In the genomic region with DNA sequence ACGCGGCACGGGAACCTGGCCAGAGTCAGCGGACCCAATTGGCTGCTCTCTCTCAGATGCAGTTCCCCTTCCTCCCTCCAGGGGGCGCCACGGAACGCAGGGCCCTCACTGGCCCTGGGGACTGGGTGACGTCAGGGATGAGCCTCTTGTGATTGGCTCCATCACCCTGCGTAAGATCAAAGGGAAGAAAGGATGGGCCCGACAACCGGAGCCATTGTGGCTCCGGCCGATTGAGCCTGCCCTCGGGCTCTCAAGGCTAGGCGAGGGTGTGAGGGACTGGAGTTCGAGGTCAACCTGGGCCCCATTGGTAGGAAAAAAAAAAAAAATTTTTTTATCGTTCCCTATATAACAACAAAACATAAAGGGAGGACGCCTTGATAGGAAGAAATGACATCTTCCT, we compare ENCODE assay signal across 1 cellular context.
TF ChIP-seq lines count a peak whose summit lies in the region.
"Not testable (repeated sequence)": the region's sequence is repeated elsewhere in the genome, so short reads cannot be mapped to it uniquely, and the experiment has no call there.

A gene (minus strand): TSS at position 81 of the 400 bp plus-strand sequence. CDS start 184 bp downstream, outside the sequence.

TF ChIP-seq in K562, 482 proteins besides CTCF, POLR2A, EP300 and RAD21 (continues in another document):
- TF ChIP-seq TCF7L2 (IDR thresholded peaks at IDR 0.05; ENCODE audit: low read depth, low read length), result peak; percentile 87
- peak; percentile 53; the same call in 1 of the 2 replicates for TF ChIP-seq MBD2 (IDR thresholded peaks at IDR 0.05; ENCODE audit: borderline replicate concordance, low read depth)
- TF ChIP-seq CTBP1 (IDR thresholded peaks at IDR 0.05; ENCODE audit: borderline replicate concordance), result peak; percentile 96
- TF ChIP-seq TARDBP (IDR thresholded peaks at IDR 0.05), result 0 out of 2 replicates have a peak, but pooled peaks have one; percentile 27
- TF ChIP-seq, protein P1, sequence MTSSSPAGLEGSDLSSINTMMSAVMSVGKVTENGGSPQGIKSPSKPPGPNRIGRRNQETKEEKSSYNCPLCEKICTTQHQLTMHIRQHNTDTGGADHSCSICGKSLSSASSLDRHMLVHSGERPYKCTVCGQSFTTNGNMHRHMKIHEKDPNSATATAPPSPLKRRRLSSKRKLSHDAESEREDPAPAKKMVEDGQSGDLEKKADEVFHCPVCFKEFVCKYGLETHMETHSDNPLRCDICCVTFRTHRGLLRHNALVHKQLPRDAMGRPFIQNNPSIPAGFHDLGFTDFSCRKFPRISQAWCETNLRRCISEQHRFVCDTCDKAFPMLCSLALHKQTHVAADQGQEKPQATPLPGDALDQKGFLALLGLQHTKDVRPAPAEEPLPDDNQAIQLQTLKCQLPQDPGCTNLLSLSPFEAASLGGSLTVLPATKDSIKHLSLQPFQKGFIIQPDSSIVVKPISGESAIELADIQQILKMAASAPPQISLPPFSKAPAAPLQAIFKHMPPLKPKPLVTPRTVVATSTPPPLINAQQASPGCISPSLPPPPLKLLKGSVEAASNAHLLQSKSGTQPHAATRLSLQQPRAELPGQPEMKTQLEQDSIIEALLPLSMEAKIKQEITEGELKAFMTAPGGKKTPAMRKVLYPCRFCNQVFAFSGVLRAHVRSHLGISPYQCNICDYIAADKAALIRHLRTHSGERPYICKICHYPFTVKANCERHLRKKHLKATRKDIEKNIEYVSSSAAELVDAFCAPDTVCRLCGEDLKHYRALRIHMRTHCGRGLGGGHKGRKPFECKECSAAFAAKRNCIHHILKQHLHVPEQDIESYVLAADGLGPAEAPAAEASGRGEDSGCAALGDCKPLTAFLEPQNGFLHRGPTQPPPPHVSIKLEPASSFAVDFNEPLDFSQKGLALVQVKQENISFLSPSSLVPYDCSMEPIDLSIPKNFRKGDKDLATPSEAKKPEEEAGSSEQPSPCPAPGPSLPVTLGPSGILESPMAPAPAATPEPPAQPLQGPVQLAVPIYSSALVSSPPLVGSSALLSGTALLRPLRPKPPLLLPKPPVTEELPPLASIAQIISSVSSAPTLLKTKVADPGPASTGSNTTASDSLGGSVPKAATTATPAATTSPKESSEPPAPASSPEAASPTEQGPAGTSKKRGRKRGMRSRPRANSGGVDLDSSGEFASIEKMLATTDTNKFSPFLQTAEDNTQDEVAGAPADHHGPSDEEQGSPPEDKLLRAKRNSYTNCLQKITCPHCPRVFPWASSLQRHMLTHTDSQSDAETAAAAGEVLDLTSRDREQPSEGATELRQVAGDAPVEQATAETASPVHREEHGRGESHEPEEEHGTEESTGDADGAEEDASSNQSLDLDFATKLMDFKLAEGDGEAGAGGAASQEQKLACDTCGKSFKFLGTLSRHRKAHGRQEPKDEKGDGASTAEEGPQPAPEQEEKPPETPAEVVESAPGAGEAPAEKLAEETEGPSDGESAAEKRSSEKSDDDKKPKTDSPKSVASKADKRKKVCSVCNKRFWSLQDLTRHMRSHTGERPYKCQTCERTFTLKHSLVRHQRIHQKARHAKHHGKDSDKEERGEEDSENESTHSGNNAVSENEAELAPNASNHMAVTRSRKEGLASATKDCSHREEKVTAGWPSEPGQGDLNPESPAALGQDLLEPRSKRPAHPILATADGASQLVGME (CRISPR knock-in tag; IDR thresholded peaks at IDR 0.05), result peak; percentile 99
- peak; percentile 84 for TF ChIP-seq CREB1 (IDR thresholded peaks at IDR 0.05)
- TF ChIP-seq CREB1 (CRISPR knock-in tag; IDR thresholded peaks at IDR 0.05), result peak; percentile 89
- TF ChIP-seq MYC (IDR thresholded peaks at IDR 0.05; ENCODE audit: low read depth, low read length), result 0 out of 2 replicates have a peak, but pooled peaks have one; percentile 18
- TF ChIP-seq MYC (CRISPR knock-in tag; IDR thresholded peaks at IDR 0.05; ENCODE audit: borderline replicate concordance, low read depth), result not testable (repeated sequence)
- TF ChIP-seq SP1 (CRISPR knock-in tag; IDR thresholded peaks at IDR 0.05), result 0 out of 2 replicates have a peak, but pooled peaks have one; percentile 43
- peak; percentile 93 for TF ChIP-seq CREM (IDR thresholded peaks at IDR 0.05; ENCODE audit: low read depth)
- peak; percentile 47; the same call in 1 of the 2 replicates for TF ChIP-seq RFX5 (IDR thresholded peaks at IDR 0.05; ENCODE audit: low read depth, low read length)
- peak; percentile 98 for TF ChIP-seq POLR2H (tag; IDR thresholded peaks at IDR 0.05; ENCODE audit: low read depth)
- 0 out of 2 replicates have a peak, but pooled peaks have one; percentile 22 for TF ChIP-seq SPI1 (IDR thresholded peaks at IDR 0.05; ENCODE audit: borderline replicate concordance, low read depth, low read length)
- TF ChIP-seq, protein P2, sequence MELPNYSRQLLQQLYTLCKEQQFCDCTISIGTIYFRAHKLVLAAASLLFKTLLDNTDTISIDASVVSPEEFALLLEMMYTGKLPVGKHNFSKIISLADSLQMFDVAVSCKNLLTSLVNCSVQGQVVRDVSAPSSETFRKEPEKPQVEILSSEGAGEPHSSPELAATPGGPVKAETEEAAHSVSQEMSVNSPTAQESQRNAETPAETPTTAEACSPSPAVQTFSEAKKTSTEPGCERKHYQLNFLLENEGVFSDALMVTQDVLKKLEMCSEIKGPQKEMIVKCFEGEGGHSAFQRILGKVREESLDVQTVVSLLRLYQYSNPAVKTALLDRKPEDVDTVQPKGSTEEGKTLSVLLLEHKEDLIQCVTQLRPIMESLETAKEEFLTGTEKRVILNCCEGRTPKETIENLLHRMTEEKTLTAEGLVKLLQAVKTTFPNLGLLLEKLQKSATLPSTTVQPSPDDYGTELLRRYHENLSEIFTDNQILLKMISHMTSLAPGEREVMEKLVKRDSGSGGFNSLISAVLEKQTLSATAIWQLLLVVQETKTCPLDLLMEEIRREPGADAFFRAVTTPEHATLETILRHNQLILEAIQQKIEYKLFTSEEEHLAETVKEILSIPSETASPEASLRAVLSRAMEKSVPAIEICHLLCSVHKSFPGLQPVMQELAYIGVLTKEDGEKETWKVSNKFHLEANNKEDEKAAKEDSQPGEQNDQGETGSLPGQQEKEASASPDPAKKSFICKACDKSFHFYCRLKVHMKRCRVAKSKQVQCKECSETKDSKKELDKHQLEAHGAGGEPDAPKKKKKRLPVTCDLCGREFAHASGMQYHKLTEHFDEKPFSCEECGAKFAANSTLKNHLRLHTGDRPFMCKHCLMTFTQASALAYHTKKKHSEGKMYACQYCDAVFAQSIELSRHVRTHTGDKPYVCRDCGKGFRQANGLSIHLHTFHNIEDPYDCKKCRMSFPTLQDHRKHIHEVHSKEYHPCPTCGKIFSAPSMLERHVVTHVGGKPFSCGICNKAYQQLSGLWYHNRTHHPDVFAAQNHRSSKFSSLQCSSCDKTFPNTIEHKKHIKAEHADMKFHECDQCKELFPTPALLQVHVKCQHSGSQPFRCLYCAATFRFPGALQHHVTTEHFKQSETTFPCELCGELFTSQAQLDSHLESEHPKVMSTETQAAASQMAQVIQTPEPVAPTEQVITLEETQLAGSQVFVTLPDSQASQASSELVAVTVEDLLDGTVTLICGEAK (IDR thresholded peaks at IDR 0.05), result peak; percentile 72
- TF ChIP-seq, protein P2 (CRISPR knock-in tag; IDR thresholded peaks at IDR 0.05), result not testable (repeated sequence)
- TF ChIP-seq SMC3 (conservative IDR thresholded peaks at IDR 0.05; ENCODE audit: insufficient read depth, low read depth, low read length), result 0 out of 2 replicates have a peak, but pooled peaks have one; percentile 22
- TF ChIP-seq, protein P3, sequence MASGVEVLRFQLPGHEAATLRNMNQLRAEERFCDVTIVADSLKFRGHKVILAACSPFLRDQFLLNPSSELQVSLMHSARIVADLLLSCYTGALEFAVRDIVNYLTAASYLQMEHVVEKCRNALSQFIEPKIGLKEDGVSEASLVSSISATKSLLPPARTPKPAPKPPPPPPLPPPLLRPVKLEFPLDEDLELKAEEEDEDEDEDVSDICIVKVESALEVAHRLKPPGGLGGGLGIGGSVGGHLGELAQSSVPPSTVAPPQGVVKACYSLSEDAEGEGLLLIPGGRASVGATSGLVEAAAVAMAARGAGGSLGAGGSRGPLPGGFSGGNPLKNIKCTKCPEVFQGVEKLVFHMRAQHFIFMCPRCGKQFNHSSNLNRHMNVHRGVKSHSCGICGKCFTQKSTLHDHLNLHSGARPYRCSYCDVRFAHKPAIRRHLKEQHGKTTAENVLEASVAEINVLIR (CRISPR knock-in tag; IDR thresholded peaks at IDR 0.05), result peak; percentile 68
- TF ChIP-seq POLR3A (IDR thresholded peaks at IDR 0.05; ENCODE audit: borderline replicate concordance, extremely low read depth, insufficient read depth, insufficient read length), result peak; percentile 76
- peak; percentile 90 for TF ChIP-seq CXXC5 (CRISPR knock-in tag; IDR thresholded peaks at IDR 0.05)
- TF ChIP-seq YY1 (IDR thresholded peaks at IDR 0.05; ENCODE audit: borderline replicate concordance in 1 of 3, control insufficient read depth in 1 of 3, extremely low read depth in 1 of 3, insufficient read depth in 3 of 3, insufficient read length in 1 of 3, insufficient replicate concordance in 2 of 3, low read depth in 1 of 3, low read length in 2 of 3), result peak in 1 of 3 experiments; percentile 26
- TF ChIP-seq NFIC (IDR thresholded peaks at IDR 0.05), result 0 out of 2 replicates have a peak, but pooled peaks have one; percentile 18
- TF ChIP-seq XRCC5 (IDR thresholded peaks at IDR 0.05; ENCODE audit: low read depth, low read length), result peak; percentile 78; the same call in 1 of the 2 replicates
- 0 out of 2 replicates have a peak, but pooled peaks have one; percentile 36 for TF ChIP-seq KLF16 (IDR thresholded peaks at IDR 0.05)
- TF ChIP-seq, protein P4, sequence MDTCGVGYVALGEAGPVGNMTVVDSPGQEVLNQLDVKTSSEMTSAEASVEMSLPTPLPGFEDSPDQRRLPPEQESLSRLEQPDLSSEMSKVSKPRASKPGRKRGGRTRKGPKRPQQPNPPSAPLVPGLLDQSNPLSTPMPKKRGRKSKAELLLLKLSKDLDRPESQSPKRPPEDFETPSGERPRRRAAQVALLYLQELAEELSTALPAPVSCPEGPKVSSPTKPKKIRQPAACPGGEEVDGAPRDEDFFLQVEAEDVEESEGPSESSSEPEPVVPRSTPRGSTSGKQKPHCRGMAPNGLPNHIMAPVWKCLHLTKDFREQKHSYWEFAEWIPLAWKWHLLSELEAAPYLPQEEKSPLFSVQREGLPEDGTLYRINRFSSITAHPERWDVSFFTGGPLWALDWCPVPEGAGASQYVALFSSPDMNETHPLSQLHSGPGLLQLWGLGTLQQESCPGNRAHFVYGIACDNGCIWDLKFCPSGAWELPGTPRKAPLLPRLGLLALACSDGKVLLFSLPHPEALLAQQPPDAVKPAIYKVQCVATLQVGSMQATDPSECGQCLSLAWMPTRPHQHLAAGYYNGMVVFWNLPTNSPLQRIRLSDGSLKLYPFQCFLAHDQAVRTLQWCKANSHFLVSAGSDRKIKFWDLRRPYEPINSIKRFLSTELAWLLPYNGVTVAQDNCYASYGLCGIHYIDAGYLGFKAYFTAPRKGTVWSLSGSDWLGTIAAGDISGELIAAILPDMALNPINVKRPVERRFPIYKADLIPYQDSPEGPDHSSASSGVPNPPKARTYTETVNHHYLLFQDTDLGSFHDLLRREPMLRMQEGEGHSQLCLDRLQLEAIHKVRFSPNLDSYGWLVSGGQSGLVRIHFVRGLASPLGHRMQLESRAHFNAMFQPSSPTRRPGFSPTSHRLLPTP (IDR thresholded peaks at IDR 0.05; ENCODE audit: borderline replicate concordance, extremely low read depth, insufficient read length), result peak; percentile 17
- TF ChIP-seq, protein P5, sequence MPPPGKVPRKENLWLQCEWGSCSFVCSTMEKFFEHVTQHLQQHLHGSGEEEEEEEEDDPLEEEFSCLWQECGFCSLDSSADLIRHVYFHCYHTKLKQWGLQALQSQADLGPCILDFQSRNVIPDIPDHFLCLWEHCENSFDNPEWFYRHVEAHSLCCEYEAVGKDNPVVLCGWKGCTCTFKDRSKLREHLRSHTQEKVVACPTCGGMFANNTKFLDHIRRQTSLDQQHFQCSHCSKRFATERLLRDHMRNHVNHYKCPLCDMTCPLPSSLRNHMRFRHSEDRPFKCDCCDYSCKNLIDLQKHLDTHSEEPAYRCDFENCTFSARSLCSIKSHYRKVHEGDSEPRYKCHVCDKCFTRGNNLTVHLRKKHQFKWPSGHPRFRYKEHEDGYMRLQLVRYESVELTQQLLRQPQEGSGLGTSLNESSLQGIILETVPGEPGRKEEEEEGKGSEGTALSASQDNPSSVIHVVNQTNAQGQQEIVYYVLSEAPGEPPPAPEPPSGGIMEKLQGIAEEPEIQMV (tag; conservative IDR thresholded peaks at IDR 0.05; ENCODE audit: low read depth), result 0 out of 2 replicates have a peak, but pooled peaks have one; percentile 46
- TF ChIP-seq RCOR1 (IDR thresholded peaks at IDR 0.05; ENCODE audit: borderline replicate concordance in 1 of 2, low read depth in 2 of 2, low read length in 2 of 2), result peak; percentile 82 to 99
- peak; percentile 89 for TF ChIP-seq HDAC2 (IDR thresholded peaks at IDR 0.05)
- TF ChIP-seq, protein P6, sequence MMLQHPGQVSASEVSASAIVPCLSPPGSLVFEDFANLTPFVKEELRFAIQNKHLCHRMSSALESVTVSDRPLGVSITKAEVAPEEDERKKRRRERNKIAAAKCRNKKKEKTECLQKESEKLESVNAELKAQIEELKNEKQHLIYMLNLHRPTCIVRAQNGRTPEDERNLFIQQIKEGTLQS (IDR thresholded peaks at IDR 0.05), result peak; percentile 85
- TF ChIP-seq, protein P6 (CRISPR knock-in tag; conservative IDR thresholded peaks at IDR 0.05), result not testable (repeated sequence)
- 0 out of 4 replicates have a peak, but pooled peaks of 1 of the 2 experiments have one; percentile 31 for TF ChIP-seq TBL1XR1 (IDR thresholded peaks at IDR 0.05; ENCODE audit: low read length in 2 of 2)
- TF ChIP-seq NFYB (IDR thresholded peaks at IDR 0.05; ENCODE audit: extremely low read depth, insufficient read length), result peak; percentile 38
- 0 out of 2 replicates have a peak, but pooled peaks have one; percentile 4 for TF ChIP-seq BHLHE40 (IDR thresholded peaks at IDR 0.05; ENCODE audit: low read length)
- peak; percentile 94 for TF ChIP-seq ATF7 (IDR thresholded peaks at IDR 0.05)
